19 cellular contexts compared by ENCODE assay signal in the genomic region with DNA sequence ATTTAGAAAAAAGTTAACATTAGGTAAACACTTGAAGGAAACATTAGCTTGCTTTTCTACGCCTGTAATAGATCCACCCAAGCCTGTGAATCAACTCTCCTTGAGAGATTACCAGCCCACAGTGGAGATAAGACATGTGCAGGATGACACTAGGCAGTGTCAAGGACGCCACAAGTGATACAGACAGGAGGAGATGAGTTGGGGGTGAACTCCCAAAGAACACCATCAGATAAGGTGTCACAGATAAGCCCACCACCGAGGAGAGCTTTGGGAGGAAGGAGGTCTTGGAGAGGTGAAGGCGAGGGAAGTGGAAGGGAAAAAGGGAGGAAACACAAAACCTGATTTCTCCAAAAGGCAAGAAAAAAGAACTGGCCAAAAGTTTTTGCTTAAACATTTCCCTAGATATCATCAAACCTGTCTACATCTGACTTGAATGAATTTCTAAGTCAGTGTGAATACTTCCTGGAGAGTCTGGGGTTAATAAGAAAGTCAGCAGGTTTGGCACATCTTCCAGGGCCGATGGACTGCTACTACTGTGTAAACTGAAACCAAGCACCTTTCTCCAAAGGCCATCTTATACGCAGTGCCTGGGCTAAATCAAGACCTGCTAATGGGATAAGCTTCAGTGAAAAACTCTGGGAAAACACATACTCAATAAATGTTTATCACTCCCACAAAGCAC. TPM values are rescaled to one million over a fixed set of nuclear protein-coding genes. Genes with fewer than 3 reads are reported as not detected.
A peak's percentile ranks its signal among the peaks of the same experiment; 100 is the strongest.
DNase-seq lines count a peak whose midpoint lies in the region; ATAC-seq and TF ChIP-seq lines count a peak whose summit lies in the region.
"Had no signal": no experiment of that assay in that cellular context is flagged by ENCODE, and none has a peak within 500 bp of the region (broad histone marks: within the 10 kb centered on the region; RNA-seq: fewer than 3 reads in every experiment).

No MANE protein-coding gene starts in this region.

- H3K36me3 Mint-ChIP-seq in stimulated activated effector memory CD8-positive, alpha-beta T cell treated with anti-CD3 and anti-CD28 coated beads, Interleukin-12 subunit alpha, Interleukin-12 subunit beta, amount 100 ng/mL, for 72 hours, result no peaks in the 10 kb centered on the region
- H3K36me3 Mint-ChIP-seq: activated naive CD8-positive, alpha-beta T cell had no signal

- CTCF ChIA-PET in HEK293 (lab: Yijun Ruan, JAX), result interaction anchor here (1.6 kb wide), 1 partner anchor 97 kb away, joined by 4 read pairs; no protein-coding TSS in a partner anchor

- no peaks in the 10 kb centered on the region for H3K36me3 ChIP-seq in HEK293 (ENCODE audit: control insufficient read depth in 2 of 2, insufficient read depth in 1 of 2, low read length in 2 of 2)
- no peaks in the 10 kb centered on the region for H3K36me3 ChIP-seq in adrenal gland (replicated peaks in 1 of 2)
- H3K36me3 ChIP-seq in spleen, result peaks cover 0 to 12% (median 0%) of the 10 kb centered on the region in 6 donors
- H3K36me3 ChIP-seq: vagina had no signal

- TF ChIP-seq CTCF in HEK293 (tag by site-specific recombination; IDR thresholded peaks at IDR 0.05), result no peak
- TF ChIP-seq CTCF in adrenal gland (IDR thresholded peaks at IDR 0.05), result no peak
- TF ChIP-seq CTCF in spleen (IDR thresholded peaks at IDR 0.05 in 8 of 11, conservative IDR thresholded peaks at IDR 0.05 in 3 of 11), result no peak

- 27 to 42% (median 35%) methylated on average over 6 of the region's 6 CpGs for WGBS in adrenal gland, 4 donors
- WGBS in spleen, 5 donors, result 43 to 65% (median 56%) methylated on average over 6 of the region's 6 CpGs

- DNase-seq in adrenal gland (peak; percentile 46 to 75 (median 66)), left ventricle myocardium superior (no peak), spleen (no peak), AG20443 (ENCODE audit: low spot score) (no peak)
- DNase-seq in stimulated activated effector memory CD8-positive, alpha-beta T cell treated with anti-CD3 and anti-CD28 coated beads, Interleukin-12 subunit alpha, Interleukin-12 subunit beta, amount 100 ng/mL, for 72 hours (ENCODE audit: low spot score in 2 of 2), result no peak
- DNase-seq: CD8-positive, alpha-beta memory T cell; DMS153; effector CD4-positive, alpha-beta T cell; GF-D8; HFFc6; mammary epithelial cell; NCI-H187 treated with DMSO at 0.1 percent for 48 hours; NCI-H446 treated with DMSO at 0.1 percent for 48 hours; nucleus accumbens had no signal

- H3K27me3 ChIP-seq in adrenal gland, result no peaks in the 10 kb centered on the region
- no peaks in the 10 kb centered on the region for H3K27me3 ChIP-seq in spleen (replicated peaks in 1 of 7)
- H3K27me3 ChIP-seq: gastroesophageal sphincter, vagina had no signal

- POLR2A ChIA-PET in HEK293 (lab: Yijun Ruan, JAX), result interaction anchor here (1.0 to 1.2 kb wide), 2 partner anchors 9 to 204 kb away, joined by 3 to 4 read pairs; a partner anchor contains a TSS

- H3K4me1 Mint-ChIP-seq in stimulated activated effector memory CD8-positive, alpha-beta T cell treated with anti-CD3 and anti-CD28 coated beads, Interleukin-12 subunit alpha, Interleukin-12 subunit beta, amount 100 ng/mL, for 72 hours, result no peaks in the 10 kb centered on the region
- H3K4me1 Mint-ChIP-seq: CD8-positive, alpha-beta memory T cell had no signal

- no peak overlapping the region for H3K4me3 Mint-ChIP-seq in stimulated activated effector memory CD8-positive, alpha-beta T cell treated with anti-CD3 and anti-CD28 coated beads, Interleukin-12 subunit alpha, Interleukin-12 subunit beta, amount 100 ng/mL, for 72 hours
- H3K4me3 Mint-ChIP-seq: activated naive CD8-positive, alpha-beta T cell; CD8-positive, alpha-beta memory T cell; HFFc6 had no signal

- H3K4me3 ChIP-seq in HEK293 (ENCODE audit: low read depth, low read length), result no peak overlapping the region
- H3K4me3 ChIP-seq in adrenal gland, result peak overlapping the region in 1 of 4 donors; percentile 34
- H3K4me3 ChIP-seq in spleen, result no peak overlapping the region
- H3K4me3 ChIP-seq: gastroesophageal sphincter, vagina had no signal

- no peak overlapping the region for H3K27ac ChIP-seq in HEK293 (ENCODE audit: extremely low read depth, low read depth, low read length)
- H3K27ac ChIP-seq in adrenal gland, result peak overlapping the region; percentile 28 to 88 (median 72)
- H3K27ac ChIP-seq in spleen, result peak overlapping the region in 6 of 8 donors; percentile 13 to 62 (median 39)
- H3K27ac ChIP-seq: gastroesophageal sphincter, vagina had no signal

- no peak for TF ChIP-seq POLR2A in adrenal gland (IDR thresholded peaks at IDR 0.05)
- no peak for TF ChIP-seq POLR2A in spleen (IDR thresholded peaks at IDR 0.05)

- H3K9me3 ChIP-seq in HEK293 (ENCODE audit: control insufficient read depth, insufficient read depth, low read depth, low read length) (no peaks in the 10 kb centered on the region), adrenal gland (replicated peaks in 1 of 3) (no peaks in the 10 kb centered on the region), spleen (no peaks in the 10 kb centered on the region)
- H3K9me3 ChIP-seq: gastroesophageal sphincter, vagina had no signal

- no peak overlapping the region for H3K27ac Mint-ChIP-seq in stimulated activated effector memory CD8-positive, alpha-beta T cell treated with anti-CD3 and anti-CD28 coated beads, Interleukin-12 subunit alpha, Interleukin-12 subunit beta, amount 100 ng/mL, for 72 hours
- H3K27ac Mint-ChIP-seq: activated naive CD8-positive, alpha-beta T cell; HFFc6 had no signal

- 0 out of 2 replicates have a peak, but pooled peaks cover 6% of the 10 kb centered on the region for H3K4me1 ChIP-seq in HEK293 (ENCODE audit: control insufficient read depth, insufficient read depth, low read length)
- peaks cover 21 to 36% of the 10 kb centered on the region in 2 donors for H3K4me1 ChIP-seq in adrenal gland (replicated peaks in 1 of 2)
- peaks cover 0 to 10% (median 0%) of the 10 kb centered on the region in 6 donors for H3K4me1 ChIP-seq in spleen
- H3K4me1 ChIP-seq: gastroesophageal sphincter, vagina had no signal

- no peaks in the 10 kb centered on the region for H3K9me3 Mint-ChIP-seq in stimulated activated effector memory CD8-positive, alpha-beta T cell treated with anti-CD3 and anti-CD28 coated beads, Interleukin-12 subunit alpha, Interleukin-12 subunit beta, amount 100 ng/mL, for 72 hours
- H3K9me3 Mint-ChIP-seq: CD8-positive, alpha-beta memory T cell; HFFc6 had no signal

- ATAC-seq in left ventricle myocardium superior (peak; percentile 71), GM21367 (IDR thresholded peaks at IDR 0.05; ENCODE audit: unreplicated experiment) (no peak)
- no peak for ATAC-seq in stimulated activated effector memory CD8-positive, alpha-beta T cell treated with anti-CD3 and anti-CD28 coated beads, Interleukin-12 subunit alpha, Interleukin-12 subunit beta, amount 100 ng/mL, for 72 hours
- ATAC-seq: gastroesophageal sphincter had no signal

- intact Hi-C loops in adrenal gland (cut with DNase I) (no loop called here), left ventricle myocardium superior (cut with micrococcal nuclease) (no loop called here), spleen (cut with DNase I; ENCODE audit: low total_unique reads) (no loop called here)

TF ChIP-seq in HEK293, 187 proteins besides CTCF, POLR2A, EP300 and RAD21 (continues in another document):
- TF ChIP-seq, protein P1, sequence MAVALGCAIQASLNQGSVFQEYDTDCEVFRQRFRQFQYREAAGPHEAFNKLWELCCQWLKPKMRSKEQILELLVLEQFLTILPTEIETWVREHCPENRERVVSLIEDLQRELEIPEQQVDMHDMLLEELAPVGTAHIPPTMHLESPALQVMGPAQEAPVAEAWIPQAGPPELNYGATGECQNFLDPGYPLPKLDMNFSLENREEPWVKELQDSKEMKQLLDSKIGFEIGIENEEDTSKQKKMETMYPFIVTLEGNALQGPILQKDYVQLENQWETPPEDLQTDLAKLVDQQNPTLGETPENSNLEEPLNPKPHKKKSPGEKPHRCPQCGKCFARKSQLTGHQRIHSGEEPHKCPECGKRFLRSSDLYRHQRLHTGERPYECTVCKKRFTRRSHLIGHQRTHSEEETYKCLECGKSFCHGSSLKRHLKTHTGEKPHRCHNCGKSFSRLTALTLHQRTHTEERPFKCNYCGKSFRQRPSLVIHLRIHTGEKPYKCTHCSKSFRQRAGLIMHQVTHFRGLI (tag by site-specific recombination; IDR thresholded peaks at IDR 0.05), result no peak
- TF ChIP-seq ZNF792 (tag by site-specific recombination; IDR thresholded peaks at IDR 0.05), result no peak
- TF ChIP-seq, protein P2, sequence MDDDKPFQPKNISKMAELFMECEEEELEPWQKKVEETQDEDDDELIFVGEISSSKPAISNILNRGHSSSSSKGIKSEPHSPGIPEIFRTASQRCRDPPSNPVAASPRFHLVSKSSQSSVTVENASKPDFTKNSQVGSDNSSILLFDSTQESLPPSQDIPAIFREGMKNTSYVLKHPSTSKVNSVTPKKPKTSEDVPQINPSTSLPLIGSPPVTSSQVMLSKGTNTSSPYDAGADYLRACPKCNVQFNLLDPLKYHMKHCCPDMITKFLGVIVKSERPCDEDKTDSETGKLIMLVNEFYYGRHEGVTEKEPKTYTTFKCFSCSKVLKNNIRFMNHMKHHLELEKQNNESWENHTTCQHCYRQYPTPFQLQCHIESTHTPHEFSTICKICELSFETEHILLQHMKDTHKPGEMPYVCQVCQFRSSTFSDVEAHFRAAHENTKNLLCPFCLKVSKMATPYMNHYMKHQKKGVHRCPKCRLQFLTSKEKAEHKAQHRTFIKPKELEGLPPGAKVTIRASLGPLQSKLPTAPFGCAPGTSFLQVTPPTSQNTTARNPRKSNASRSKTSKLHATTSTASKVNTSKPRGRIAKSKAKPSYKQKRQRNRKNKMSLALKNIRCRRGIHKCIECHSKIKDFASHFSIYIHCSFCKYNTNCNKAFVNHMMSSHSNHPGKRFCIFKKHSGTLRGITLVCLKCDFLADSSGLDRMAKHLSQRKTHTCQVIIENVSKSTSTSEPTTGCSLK (tag by site-specific recombination; IDR thresholded peaks at IDR 0.05), result no peak
- TF ChIP-seq, protein P3, sequence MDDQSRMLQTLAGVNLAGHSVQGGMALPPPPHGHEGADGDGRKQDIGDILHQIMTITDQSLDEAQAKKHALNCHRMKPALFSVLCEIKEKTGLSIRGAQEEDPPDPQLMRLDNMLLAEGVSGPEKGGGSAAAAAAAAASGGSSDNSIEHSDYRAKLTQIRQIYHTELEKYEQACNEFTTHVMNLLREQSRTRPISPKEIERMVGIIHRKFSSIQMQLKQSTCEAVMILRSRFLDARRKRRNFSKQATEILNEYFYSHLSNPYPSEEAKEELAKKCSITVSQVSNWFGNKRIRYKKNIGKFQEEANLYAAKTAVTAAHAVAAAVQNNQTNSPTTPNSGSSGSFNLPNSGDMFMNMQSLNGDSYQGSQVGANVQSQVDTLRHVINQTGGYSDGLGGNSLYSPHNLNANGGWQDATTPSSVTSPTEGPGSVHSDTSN (CRISPR knock-in tag; IDR thresholded peaks at IDR 0.05), result no peak
- TF ChIP-seq KLF1 (tag by site-specific recombination; IDR thresholded peaks at IDR 0.05), result no peak
- TF ChIP-seq ZNF354C (tag by site-specific recombination; IDR thresholded peaks at IDR 0.05; ENCODE audit: borderline replicate concordance, low read depth), result no peak

RNA-seq across cellular contexts. Expression of a gene that starts 15.5 kb away (rescaled TPM):
- 10 to 100 TPM; 13.0 to 62.8 (median 15.0) TPM for total RNA-seq in adrenal gland
- 10 to 100 TPM; 26.9 to 39.5 (median 28.6) TPM for polyA plus RNA-seq in adrenal gland
- total RNA-seq in left ventricle myocardium superior, result 9.6 TPM
- 10 to 100 TPM in 1 of 7 donors, 1 to 10 TPM in 6; 4.4 to 12.4 (median 6.4) TPM for total RNA-seq in spleen
- 1 to 10 TPM; 1.0 to 3.5 (median 2.0) TPM for polyA plus RNA-seq in spleen

Comparison
In these comparisons a context has a peak if more than half of its experiments do, and no peak if none do; other contexts are left out.
1. DNase-seq: peak in adrenal gland (7 of 7); none in left ventricle myocardium superior (single experiment), spleen (single experiment), stimulated activated effector memory CD8-positive, alpha-beta T cell treated with anti-CD3 and anti-CD28 coated beads, Interleukin-12 subunit alpha, Interleukin-12 subunit beta, amount 100 ng/mL, for 72 hours (0 of 2) and AG20443 (single experiment).